ENCODE assay signal across 26 cellular contexts in genomic region chr7:26704786-26705185, GRCh38.
DNase-seq lines count a peak whose midpoint lies in the region; ATAC-seq and TF ChIP-seq lines count a peak whose summit lies in the region.
"Had no signal": no experiment of that assay in that cellular context is flagged by ENCODE, and none has a peak within 500 bp of the region (broad histone marks: within the 10 kb centered on the region; RNA-seq: fewer than 3 reads in every experiment).

No MANE protein-coding gene starts in this region.

- no peaks in the 10 kb centered on the region for H3F3A ChIP-seq in smooth muscle cell (ENCODE audit: low read depth)

- no peak overlapping the region for H3K4me3 ChIP-seq in breast epithelium
- no peak overlapping the region for H3K4me3 ChIP-seq in esophagus muscularis mucosa
- no peak overlapping the region for H3K4me3 ChIP-seq in smooth muscle cell
- H3K4me3 ChIP-seq: ovary, tibial artery had no signal

- TF ChIP-seq EP300 in esophagus muscularis mucosa (IDR thresholded peaks at IDR 0.05) = no peak

- POLR2A ChIA-PET in MCF 10A (lab: Yijun Ruan, JAX) = interaction anchor here (0.6 to 1.8 kb wide), 5 partner anchors 9 to 1654 kb away, joined by 3 to 13 read pairs (median 4); no protein-coding TSS in a partner anchor

- 25% methylated on average over 2 of the region's 2 CpGs for WGBS in esophagus muscularis mucosa
- 97% methylated on average over 2 of the region's 2 CpGs for WGBS in smooth muscle cell (ENCODE audit: low lambda C conversion rate)

- DNase-seq in MCF 10A (ENCODE audit: unreplicated experiment) (peak; percentile 54), breast epithelium (ENCODE audit: low spot score in 2 of 2) (no peak), esophagus muscularis mucosa (ENCODE audit: extremely low spot score) (no peak), mesothelial cell of epicardium (ENCODE audit: low spot score in 2 of 2, unreplicated experiment in 2 of 2) (no peak), medulla oblongata (ENCODE audit: extremely low spot score) (no peak), smooth muscle cell (lab: John Stamatoyannopoulos, UW; ENCODE audit: unreplicated experiment) (no peak)
- no peak for DNase-seq in activated CD4-positive, CD25-positive, alpha-beta regulatory T cell (lab: John Stamatoyannopoulos, UW)
- DNase-seq: activated CD4-positive, alpha-beta T cell treated with anti-CD3 and anti-CD28 coated beads, Interleukin-2, amount 10 ng/mL, durations not matched to agents 7 days and 5 days; activated naive CD8-positive, alpha-beta T cell treated with anti-CD3 and anti-CD28 coated beads, Interleukin-2, amount 10 ng/mL, durations not matched to agents 7 days and 5 days; cortex of kidney; endodermal cell; natural killer cell; NCI-H748 treated with DMSO at 0.1 percent for 48 hours; retina; stimulated activated naive CD8-positive, alpha-beta T cell treated with anti-CD3 and anti-CD28 coated beads, Interleukin-15, Interleukin-2, amounts not matched to agents 100 U/mL and 50 U/mL, for 24 hours; tibial artery had no signal

- H3K27me3 Mint-ChIP-seq in MCF 10A (ENCODE audit: insufficient read depth, unreplicated experiment) (no peaks in the 10 kb centered on the region), mesothelial cell of epicardium (ENCODE audit: low read depth) (no peaks in the 10 kb centered on the region)
- H3K27me3 Mint-ChIP-seq: B cell, IgD-negative memory B cell had no signal

- no TSS peak for BruUV-seq in MCF 10A (replicated peaks; lab: Mats Ljungman, UMichigan)

- no peak for ATAC-seq in GM21360 (IDR thresholded peaks at IDR 0.05; ENCODE audit: unreplicated experiment)
- ATAC-seq: natural killer cell; stimulated activated naive CD8-positive, alpha-beta T cell treated with anti-CD3 and anti-CD28 coated beads, Interleukin-15, Interleukin-2, amounts not matched to agents 100 U/mL and 50 U/mL, for 24 hours had no signal

- no peak overlapping the region for H2AFZ ChIP-seq in smooth muscle cell (ENCODE audit: low read depth)

- H3K9me3 Mint-ChIP-seq in MCF 10A (ENCODE audit: unreplicated experiment) (no peaks in the 10 kb centered on the region), mesothelial cell of epicardium (no peaks in the 10 kb centered on the region)
- H3K9me3 Mint-ChIP-seq: activated CD4-positive, alpha-beta T cell treated with anti-CD3 and anti-CD28 coated beads, Interleukin-2, amount 10 ng/mL, durations not matched to agents 7 days and 5 days; activated naive CD8-positive, alpha-beta T cell treated with anti-CD3 and anti-CD28 coated beads, Interleukin-2, amount 10 ng/mL, durations not matched to agents 7 days and 5 days; endodermal cell; IgD-negative memory B cell; natural killer cell; T-helper 2 cell treated with Interferon-gamma antibody and Interleukin-4, amounts not matched to agents 5 μg/mL and 100 μg/mL, for 36 hours had no signal

- no peaks in the 10 kb centered on the region for H3K79me2 ChIP-seq in smooth muscle cell (ENCODE audit: low read depth)

- H3K4me3 Mint-ChIP-seq in MCF 10A (ENCODE audit: unreplicated experiment) = no peak overlapping the region
- no peak overlapping the region for H3K4me3 Mint-ChIP-seq in mesothelial cell of epicardium
- H3K4me3 Mint-ChIP-seq: activated CD4-positive, alpha-beta T cell treated with anti-CD3 and anti-CD28 coated beads, Interleukin-2, amount 10 ng/mL, durations not matched to agents 7 days and 5 days; activated naive CD8-positive, alpha-beta T cell treated with anti-CD3 and anti-CD28 coated beads, Interleukin-2, amount 10 ng/mL, durations not matched to agents 7 days and 5 days; B cell; endodermal cell; IgD-negative memory B cell; natural killer cell; T-helper 2 cell treated with Interferon-gamma antibody and Interleukin-4, amounts not matched to agents 5 μg/mL and 100 μg/mL, for 36 hours had no signal

- H3K27ac ChIP-seq in breast epithelium (no peak overlapping the region), esophagus muscularis mucosa (replicated peaks in 1 of 4) (peak overlapping the region; percentile 10 to 40 (median 21)), smooth muscle cell (ENCODE audit: low read depth) (no peak overlapping the region)
- H3K27ac ChIP-seq: 22Rv1, brain microvascular endothelial cell, foreskin keratinocyte, ovary, tibial artery, VCaP had no signal

- no peak for TF ChIP-seq POLR2A in breast epithelium (IDR thresholded peaks at IDR 0.05)
- TF ChIP-seq POLR2A in esophagus muscularis mucosa (IDR thresholded peaks at IDR 0.05; ENCODE audit: low read depth) = no peak

- no peaks in the 10 kb centered on the region for H4K20me1 ChIP-seq in smooth muscle cell (ENCODE audit: low read depth)

- H3K4me2 ChIP-seq in smooth muscle cell = no peak overlapping the region
- H3K4me2 ChIP-seq: SK-N-SH had no signal

- CTCF ChIA-PET in MCF 10A (lab: Yijun Ruan, JAX) = interaction anchor here (0.6 to 1.4 kb wide), 4 partner anchors 15 to 457 kb away, joined by 3 to 4 read pairs (median 3); no protein-coding TSS in a partner anchor

- H3K36me3 Mint-ChIP-seq in MCF 10A (ENCODE audit: insufficient read depth, unreplicated experiment) = no peaks in the 10 kb centered on the region
- H3K36me3 Mint-ChIP-seq in mesothelial cell of epicardium = no peaks in the 10 kb centered on the region
- H3K36me3 Mint-ChIP-seq: activated naive CD8-positive, alpha-beta T cell treated with anti-CD3 and anti-CD28 coated beads, Interleukin-2, amount 10 ng/mL, durations not matched to agents 7 days and 5 days; IgD-negative memory B cell; natural killer cell had no signal

- no peaks in the 10 kb centered on the region for H3K27me3 ChIP-seq in breast epithelium
- H3K27me3 ChIP-seq in esophagus muscularis mucosa = no peaks in the 10 kb centered on the region
- H3K27me3 ChIP-seq in smooth muscle cell (ENCODE audit: low read depth) = no peaks in the 10 kb centered on the region
- H3K27me3 ChIP-seq: brain microvascular endothelial cell, foreskin keratinocyte, ovary, tibial artery had no signal

- H3K4me1 ChIP-seq in breast epithelium = peaks cover 0 to 3% of the 10 kb centered on the region in 2 donors
- H3K4me1 ChIP-seq in esophagus muscularis mucosa = peaks cover 3 to 37% (median 30%) of the 10 kb centered on the region in 4 donors
- no peaks in the 10 kb centered on the region for H3K4me1 ChIP-seq in smooth muscle cell (ENCODE audit: low read depth)

- TF ChIP-seq CTCF in MCF 10A (IDR thresholded peaks at IDR 0.05; ENCODE audit: unreplicated experiment) = no peak
- TF ChIP-seq CTCF in breast epithelium (IDR thresholded peaks at IDR 0.05) = no peak
- no peak for TF ChIP-seq CTCF in esophagus muscularis mucosa (IDR thresholded peaks at IDR 0.05)
- TF ChIP-seq CTCF in mesothelial cell of epicardium (IDR thresholded peaks at IDR 0.05; ENCODE audit: unreplicated experiment) = no peak
- TF ChIP-seq CTCF in smooth muscle cell (IDR thresholded peaks at IDR 0.05; ENCODE audit: borderline replicate concordance, insufficient read depth, poor library complexity, severe bottlenecking) = no peak

- peak overlapping the region; percentile 71 for H3K27ac Mint-ChIP-seq in MCF 10A (ENCODE audit: low read depth, unreplicated experiment)
- peak overlapping the region; percentile 75 for H3K27ac Mint-ChIP-seq in mesothelial cell of epicardium
- H3K27ac Mint-ChIP-seq: activated CD4-positive, alpha-beta T cell treated with anti-CD3 and anti-CD28 coated beads, Interleukin-2, amount 10 ng/mL, durations not matched to agents 7 days and 5 days; activated naive CD8-positive, alpha-beta T cell treated with anti-CD3 and anti-CD28 coated beads, Interleukin-2, amount 10 ng/mL, durations not matched to agents 7 days and 5 days; B cell; endodermal cell; IgD-negative memory B cell; natural killer cell; T-helper 2 cell treated with Interferon-gamma antibody and Interleukin-4, amounts not matched to agents 5 μg/mL and 100 μg/mL, for 36 hours had no signal

- H3K9me3 ChIP-seq in breast epithelium (no peaks in the 10 kb centered on the region), esophagus muscularis mucosa (no peaks in the 10 kb centered on the region), smooth muscle cell (replicated peaks; ENCODE audit: low read depth) (no peaks in the 10 kb centered on the region)
- H3K9me3 ChIP-seq: ovary, SK-N-SH, tibial artery had no signal

- H3K4me1 Mint-ChIP-seq in MCF 10A (ENCODE audit: insufficient read depth, unreplicated experiment) (peaks cover 16% of the 10 kb centered on the region), mesothelial cell of epicardium (peaks cover 28% of the 10 kb centered on the region)
- H3K4me1 Mint-ChIP-seq: activated CD4-positive, alpha-beta T cell treated with anti-CD3 and anti-CD28 coated beads, Interleukin-2, amount 10 ng/mL, durations not matched to agents 7 days and 5 days; activated naive CD8-positive, alpha-beta T cell treated with anti-CD3 and anti-CD28 coated beads, Interleukin-2, amount 10 ng/mL, durations not matched to agents 7 days and 5 days; endodermal cell; natural killer cell had no signal

- intact Hi-C loops in MCF 10A (cut with micrococcal nuclease) (no loop called here), breast epithelium (cut with DNase I; ENCODE audit: low total_unique reads) (no loop called here), esophagus muscularis mucosa (cut with DNase I) (no loop called here)

- H3K9ac ChIP-seq in smooth muscle cell (ENCODE audit: low read depth) = no peak overlapping the region
- H3K9ac ChIP-seq: SK-N-SH had no signal

- no peaks in the 10 kb centered on the region for H3K36me3 ChIP-seq in breast epithelium
- no peaks in the 10 kb centered on the region for H3K36me3 ChIP-seq in esophagus muscularis mucosa
- H3K36me3 ChIP-seq in smooth muscle cell (ENCODE audit: low read depth) = no peaks in the 10 kb centered on the region
- H3K36me3 ChIP-seq: brain microvascular endothelial cell, ovary, tibial artery had no signal

Comparison
In these comparisons a context has a peak if more than half of its experiments do, and no peak if none do; other contexts are left out.
1. H3K27ac ChIP-seq: peak in esophagus muscularis mucosa (4 of 4); none in breast epithelium (0 of 2) and smooth muscle cell (single experiment).